1 cellular context compared by ENCODE assay signal in the genomic region with DNA sequence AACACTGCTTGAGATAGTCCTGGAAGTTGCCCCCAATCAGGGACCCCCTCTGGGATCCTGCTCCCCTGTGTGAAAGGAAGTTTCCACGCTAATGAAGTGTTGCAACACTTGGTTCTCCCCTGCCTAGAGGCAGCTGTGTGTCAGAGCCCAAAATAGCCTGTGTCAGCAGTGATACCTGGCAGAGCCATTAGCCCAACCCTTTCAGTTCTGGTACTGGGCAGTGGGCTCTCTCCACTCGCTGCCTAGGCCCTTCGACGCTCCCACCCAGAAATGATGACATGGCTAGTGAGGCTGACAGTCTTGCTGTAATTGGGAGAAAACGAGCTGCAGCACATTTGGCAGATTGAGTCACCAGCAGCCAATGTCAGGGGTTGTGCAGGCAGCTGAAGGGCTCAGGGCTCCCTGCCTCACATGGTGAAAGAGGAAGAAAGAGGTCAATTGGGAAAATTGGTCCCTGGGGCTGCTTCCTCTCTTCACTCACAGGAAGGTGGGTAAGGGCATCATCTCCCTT.
TF ChIP-seq lines count a peak whose summit lies in the region.

No MANE protein-coding gene starts in this region.

TF ChIP-seq in GM23338, 12 proteins besides CTCF, POLR2A, EP300 and RAD21 (continued from another document):
- TF ChIP-seq, protein P1, sequence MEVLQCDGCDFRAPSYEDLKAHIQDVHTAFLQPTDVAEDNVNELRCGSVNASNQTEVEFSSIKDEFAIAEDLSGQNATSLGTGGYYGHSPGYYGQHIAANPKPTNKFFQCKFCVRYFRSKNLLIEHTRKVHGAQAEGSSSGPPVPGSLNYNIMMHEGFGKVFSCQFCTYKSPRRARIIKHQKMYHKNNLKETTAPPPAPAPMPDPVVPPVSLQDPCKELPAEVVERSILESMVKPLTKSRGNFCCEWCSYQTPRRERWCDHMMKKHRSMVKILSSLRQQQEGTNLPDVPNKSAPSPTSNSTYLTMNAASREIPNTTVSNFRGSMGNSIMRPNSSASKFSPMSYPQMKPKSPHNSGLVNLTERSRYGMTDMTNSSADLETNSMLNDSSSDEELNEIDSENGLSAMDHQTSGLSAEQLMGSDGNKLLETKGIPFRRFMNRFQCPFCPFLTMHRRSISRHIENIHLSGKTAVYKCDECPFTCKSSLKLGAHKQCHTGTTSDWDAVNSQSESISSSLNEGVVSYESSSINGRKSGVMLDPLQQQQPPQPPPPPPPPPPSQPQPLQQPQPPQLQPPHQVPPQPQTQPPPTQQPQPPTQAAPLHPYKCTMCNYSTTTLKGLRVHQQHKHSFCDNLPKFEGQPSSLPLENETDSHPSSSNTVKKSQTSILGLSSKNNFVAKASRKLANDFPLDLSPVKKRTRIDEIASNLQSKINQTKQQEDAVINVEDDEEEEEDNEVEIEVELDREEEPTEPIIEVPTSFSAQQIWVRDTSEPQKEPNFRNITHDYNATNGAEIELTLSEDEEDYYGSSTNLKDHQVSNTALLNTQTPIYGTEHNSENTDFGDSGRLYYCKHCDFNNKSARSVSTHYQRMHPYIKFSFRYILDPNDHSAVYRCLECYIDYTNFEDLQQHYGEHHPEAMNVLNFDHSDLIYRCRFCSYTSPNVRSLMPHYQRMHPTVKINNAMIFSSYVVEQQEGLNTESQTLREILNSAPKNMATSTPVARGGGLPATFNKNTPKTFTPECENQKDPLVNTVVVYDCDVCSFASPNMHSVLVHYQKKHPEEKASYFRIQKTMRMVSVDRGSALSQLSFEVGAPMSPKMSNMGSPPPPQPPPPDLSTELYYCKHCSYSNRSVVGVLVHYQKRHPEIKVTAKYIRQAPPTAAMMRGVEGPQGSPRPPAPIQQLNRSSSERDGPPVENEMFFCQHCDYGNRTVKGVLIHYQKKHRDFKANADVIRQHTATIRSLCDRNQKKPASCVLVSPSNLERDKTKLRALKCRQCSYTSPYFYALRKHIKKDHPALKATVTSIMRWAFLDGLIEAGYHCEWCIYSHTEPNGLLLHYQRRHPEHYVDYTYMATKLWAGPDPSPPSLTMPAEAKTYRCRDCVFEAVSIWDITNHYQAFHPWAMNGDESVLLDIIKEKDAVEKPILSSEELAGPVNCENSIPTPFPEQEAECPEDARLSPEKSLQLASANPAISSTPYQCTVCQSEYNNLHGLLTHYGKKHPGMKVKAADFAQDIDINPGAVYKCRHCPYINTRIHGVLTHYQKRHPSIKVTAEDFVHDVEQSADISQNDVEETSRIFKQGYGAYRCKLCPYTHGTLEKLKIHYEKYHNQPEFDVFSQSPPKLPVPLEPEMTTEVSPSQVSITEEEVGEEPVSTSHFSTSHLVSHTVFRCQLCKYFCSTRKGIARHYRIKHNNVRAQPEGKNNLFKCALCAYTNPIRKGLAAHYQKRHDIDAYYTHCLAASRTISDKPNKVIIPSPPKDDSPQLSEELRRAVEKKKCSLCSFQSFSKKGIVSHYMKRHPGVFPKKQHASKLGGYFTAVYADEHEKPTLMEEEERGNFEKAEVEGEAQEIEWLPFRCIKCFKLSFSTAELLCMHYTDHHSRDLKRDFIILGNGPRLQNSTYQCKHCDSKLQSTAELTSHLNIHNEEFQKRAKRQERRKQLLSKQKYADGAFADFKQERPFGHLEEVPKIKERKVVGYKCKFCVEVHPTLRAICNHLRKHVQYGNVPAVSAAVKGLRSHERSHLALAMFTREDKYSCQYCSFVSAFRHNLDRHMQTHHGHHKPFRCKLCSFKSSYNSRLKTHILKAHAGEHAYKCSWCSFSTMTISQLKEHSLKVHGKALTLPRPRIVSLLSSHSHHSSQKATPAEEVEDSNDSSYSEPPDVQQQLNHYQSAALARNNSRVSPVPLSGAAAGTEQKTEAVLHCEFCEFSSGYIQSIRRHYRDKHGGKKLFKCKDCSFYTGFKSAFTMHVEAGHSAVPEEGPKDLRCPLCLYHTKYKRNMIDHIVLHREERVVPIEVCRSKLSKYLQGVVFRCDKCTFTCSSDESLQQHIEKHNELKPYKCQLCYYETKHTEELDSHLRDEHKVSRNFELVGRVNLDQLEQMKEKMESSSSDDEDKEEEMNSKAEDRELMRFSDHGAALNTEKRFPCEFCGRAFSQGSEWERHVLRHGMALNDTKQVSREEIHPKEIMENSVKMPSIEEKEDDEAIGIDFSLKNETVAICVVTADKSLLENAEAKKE (CRISPR knock-in tag; IDR thresholded peaks at IDR 0.05), result no peak
- no peak for TF ChIP-seq NANOG (IDR thresholded peaks at IDR 0.05; ENCODE audit: borderline replicate concordance)
- no peak for TF ChIP-seq JUNB (IDR thresholded peaks at IDR 0.05; ENCODE audit: unreplicated experiment)
